ENCODE assay signal across 8 cellular contexts in genomic region chr10:44981172-44982113, GRCh38. TPM values are rescaled to one million over a fixed set of nuclear protein-coding genes. Genes with fewer than 3 reads are reported as not detected.
A peak's percentile ranks its signal among the peaks of the same experiment; 100 is the strongest.
DNase-seq lines count a peak whose midpoint lies in the region; FAIRE-seq and TF ChIP-seq lines count a peak whose summit lies in the region.

No MANE protein-coding gene starts in this region.

- peaks cover 3% of the 10 kb centered on the region for H3K36me3 Mint-ChIP-seq in progenitor cell of endocrine pancreas (ENCODE audit: insufficient read depth)

- no peak overlapping the region for H3K9ac ChIP-seq in fibroblast of lung (ENCODE audit: insufficient read depth, low read length)

- DNase-seq in DMS53 (lab: John Stamatoyannopoulos, UW) = peak; percentile 70
- DNase-seq in HCEC 1CT = peak; percentile 89
- peak; percentile 87 for DNase-seq in RCC 7860 (ENCODE audit: low spot score)
- DNase-seq in fibroblast of lung (ENCODE audit: low read depth in 2 of 2) = peak; percentile 85 to 95
- no peak for DNase-seq in progenitor cell of endocrine pancreas (ENCODE audit: low spot score, unreplicated experiment)
- no peak for DNase-seq in central memory CD4-positive, alpha-beta T cell
- no peak for DNase-seq in NCI-H1417 treated with DMSO at 0.1 percent for 48 hours (lab: John Stamatoyannopoulos, UW)
- no peak for DNase-seq in COR-L47 (lab: John Stamatoyannopoulos, UW)

- peaks cover 50% of the 10 kb centered on the region for H3K4me1 Mint-ChIP-seq in progenitor cell of endocrine pancreas (ENCODE audit: low read depth)

- H3K4me2 ChIP-seq in fibroblast of lung (ENCODE audit: extremely low read depth, insufficient read depth, low read length) = peak overlapping the region; percentile 78

- H3K27me3 ChIP-seq in fibroblast of lung (ENCODE audit: control insufficient read depth, insufficient read depth, low read length) = no peaks in the 10 kb centered on the region

- FAIRE-seq in RCC 7860 (lab: Jason Lieb, UNC) = peak; percentile 94

- peaks cover 45% of the 10 kb centered on the region for H3K4me1 ChIP-seq in fibroblast of lung (ENCODE audit: control insufficient read depth, extremely low read depth, insufficient read depth, low read length)

- no peaks in the 10 kb centered on the region for H3K27me3 Mint-ChIP-seq in progenitor cell of endocrine pancreas

- no peak overlapping the region for H3K4me3 ChIP-seq in fibroblast of lung (replicated peaks in 1 of 4; ENCODE audit: control extremely low read depth in 1 of 4, insufficient read depth in 1 of 4, low read depth in 3 of 4, low read length in 4 of 4)

- H3K79me2 ChIP-seq in fibroblast of lung (ENCODE audit: control insufficient read depth, insufficient read depth, low read length) = peaks cover 7% of the 10 kb centered on the region

- H3K27ac Mint-ChIP-seq in progenitor cell of endocrine pancreas = peak overlapping the region; percentile 75

- no peaks in the 10 kb centered on the region for H3K9me3 Mint-ChIP-seq in progenitor cell of endocrine pancreas (ENCODE audit: low read depth)

- H2AFZ ChIP-seq in fibroblast of lung (ENCODE audit: low read length) = peak overlapping the region; percentile 44

- no peaks in the 10 kb centered on the region for H3K9me3 ChIP-seq in fibroblast of lung (ENCODE audit: control insufficient read depth, insufficient read depth, low read depth, low read length)

- peak overlapping the region; percentile 90 for H3K27ac ChIP-seq in fibroblast of lung (ENCODE audit: insufficient read depth, low read length)

- peaks cover 4% of the 10 kb centered on the region for H3K36me3 ChIP-seq in fibroblast of lung (ENCODE audit: control insufficient read depth, insufficient read depth, low read length)

- TF ChIP-seq CTCF in fibroblast of lung (conservative IDR thresholded peaks at IDR 0.05 in 1 of 2, IDR thresholded peaks at IDR 0.05 in 1 of 2; ENCODE audit: low read depth in 1 of 2, low read length in 2 of 2) (no peak), progenitor cell of endocrine pancreas (IDR thresholded peaks at IDR 0.05; ENCODE audit: unreplicated experiment) (no peak)

- no peak overlapping the region for H3K4me3 Mint-ChIP-seq in progenitor cell of endocrine pancreas (ENCODE audit: low read depth)

- no peaks in the 10 kb centered on the region for H4K20me1 ChIP-seq in fibroblast of lung (ENCODE audit: control insufficient read depth, extremely low read depth, insufficient read depth, low read length)

RNA-seq across cellular contexts. Expression of gene DEPP1, which starts 2.8 kb away (rescaled TPM):
- 97.3 and 120 TPM in 2 replicates for total RNA-seq in fibroblast of lung
- polyA plus RNA-seq in fibroblast of lung = 18.7 and 30.3 TPM in 2 replicates
- 20.9 and 34.2 TPM in 2 replicates for polyA plus RNA-seq in fibroblast of lung (2012)
- polyA minus RNA-seq in fibroblast of lung (ENCODE audit: low replicate concordance) = 58.2 and 85.1 TPM in 2 replicates
- 13.9 and 16.6 TPM in 2 replicates for total RNA-seq in progenitor cell of endocrine pancreas

RNA-seq across cellular contexts. Expression of gene ZNF22, which starts 19.3 kb away (rescaled TPM):
- total RNA-seq in fibroblast of lung (14.6 and 23.0 TPM in 2 replicates), progenitor cell of endocrine pancreas (44.1 and 46.0 TPM in 2 replicates)
- 10.9 and 16.0 TPM in 2 replicates for polyA plus RNA-seq in fibroblast of lung
- 11.3 and 14.5 TPM in 2 replicates for polyA plus RNA-seq in fibroblast of lung (2012)
- polyA minus RNA-seq in fibroblast of lung (ENCODE audit: low replicate concordance) = 0.44 and 0.75 TPM in 2 replicates

RNA-seq across cellular contexts. Expression of gene RASSF4, which starts 21.8 kb away (rescaled TPM):
- total RNA-seq in fibroblast of lung = 5.4 and 11.4 TPM in 2 replicates
- 2.5 and 6.4 TPM in 2 replicates for polyA plus RNA-seq in fibroblast of lung
- 3.5 and 8.7 TPM in 2 replicates for polyA plus RNA-seq in fibroblast of lung (2012)
- polyA minus RNA-seq in fibroblast of lung (ENCODE audit: low replicate concordance) = 3.7 and 8.6 TPM in 2 replicates
- 21.2 and 23.0 TPM in 2 replicates for total RNA-seq in progenitor cell of endocrine pancreas

Comparison
In these comparisons a context has a peak if more than half of its experiments do, and no peak if none do; other contexts are left out.
1. DNase-seq: peak in DMS53 (single experiment), HCEC 1CT (single experiment), RCC 7860 (single experiment) and fibroblast of lung (2 of 2); none in progenitor cell of endocrine pancreas (single experiment), central memory CD4-positive, alpha-beta T cell (single experiment), NCI-H1417 treated with DMSO at 0.1 percent for 48 hours (single experiment) and COR-L47 (single experiment).